8 cellular contexts compared by ENCODE assay signal in genomic region chr1:169711469-169712308, GRCh38. TPM values are rescaled to one million over a fixed set of nuclear protein-coding genes. Genes with fewer than 3 reads are reported as not detected.
DNase-seq lines count a peak whose midpoint lies in the region; ATAC-seq, FAIRE-seq and TF ChIP-seq lines count a peak whose summit lies in the region.

Gene SELL, minus strand, starts transcription at chr1:169711620. Its CDS starts 122 bp downstream, at chr1:169711498.

- TF ChIP-seq EP300 in A549 (IDR thresholded peaks at IDR 0.05), result no peak

- CTCF ChIA-PET in A549 (lab: Yijun Ruan, JAX), result interaction anchor here (0.6 to 2.9 kb wide), 22 partner anchors 9 to 292 kb away, joined by 3 to 26 read pairs (median 4); partner anchors contain the start of gene F5

- H3K4me2 ChIP-seq in A549, result peak within 1 kb of the TSS; percentile 65

- peak; percentile 99 to 100 for ATAC-seq in A549
- ATAC-seq in GM18499 (IDR thresholded peaks at IDR 0.05; ENCODE audit: insufficient read depth, unreplicated experiment), result peak; percentile 59
- ATAC-seq in HG02884 (IDR thresholded peaks at IDR 0.05; ENCODE audit: unreplicated experiment), result peak; percentile 69

- 0 out of 6 replicates have a peak within 1 kb of the TSS, but pooled peaks of 1 of the 2 experiments have one; percentile 11 for H3K27ac ChIP-seq in A549

- TF ChIP-seq POLR2A in A549 (IDR thresholded peaks at IDR 0.05; ENCODE audit: low read length), result no peak

- TF ChIP-seq CTCF in A549 (IDR thresholded peaks at IDR 0.05) (peak; percentile 73), brain (conservative IDR thresholded peaks at IDR 0.05) (peak; percentile 69 to 77)

- peaks cover 9 to 25% (median 15%) of the 10 kb centered on the region in 5 experiments for H3K9me3 Mint-ChIP-seq in brain

- peak; percentile 46 for FAIRE-seq in A549 (lab: Jason Lieb, UNC)

- no peaks in the 10 kb centered on the region for H3K4me1 Mint-ChIP-seq in brain

- TF ChIP-seq RAD21 in A549 (conservative IDR thresholded peaks at IDR 0.05 in 1 of 2, IDR thresholded peaks at IDR 0.05 in 1 of 2), result peak; percentile 74 to 84

- no peak within 1 kb of the TSS for H3K27ac Mint-ChIP-seq in brain

- peaks cover 11% of the 10 kb centered on the region for H3K27me3 Mint-ChIP-seq in brain

- H3K36me3 Mint-ChIP-seq in brain, result no peaks in the 10 kb centered on the region

- 0 out of 3 replicates have a peak, but pooled peaks cover 2% of the 10 kb centered on the region for H3K9me3 ChIP-seq in A549

- DNase-seq in A549 (ENCODE audit: low read depth in 1 of 2, low spot score in 1 of 2) (peak; percentile 48 to 81), NCI-H187 treated with DMSO at 0.1 percent for 48 hours (lab: John Stamatoyannopoulos, UW) (peak; percentile 21), T-helper 9 cell (peak; percentile 67), iPS-NIHi11 (ENCODE audit: low spot score) (peak; percentile 69), smooth muscle cell of the brain vasculature (ENCODE audit: low read depth, low spot score) (peak; percentile 33)

- H3K4me3 ChIP-seq in A549, result peak within 1 kb of the TSS; percentile 13

- WGBS in A549 (ENCODE audit: missing lambda C conversion rate), result 3% methylated on average over 6 of the region's 6 CpGs

- no peaks in the 10 kb centered on the region for H3K4me1 ChIP-seq in A549

- peak within 1 kb of the TSS; percentile 37 to 74 (median 71) for H3K4me3 Mint-ChIP-seq in brain

- POLR2A ChIA-PET in A549 (lab: Yijun Ruan, JAX), result no interaction called here

TF ChIP-seq in A549, 52 proteins besides CTCF, POLR2A, EP300 and RAD21:
- TF ChIP-seq FOSL2 (IDR thresholded peaks at IDR 0.05), result no peak
- TF ChIP-seq FOSL2 (CRISPR knock-in tag; IDR thresholded peaks at IDR 0.05), result no peak
- TF ChIP-seq SMC3 (IDR thresholded peaks at IDR 0.05), result peak; percentile 75
TF ChIP-seq in A549: peak in this region for 1.

RNA-seq across cellular contexts. Expression of gene SELL, which starts in this region (rescaled TPM):
- polyA plus RNA-seq in A549 (2011; rRNA removed), result 0.22 and 0.39 TPM in 2 replicates
- 0.04 and 0.05 TPM in 2 replicates for polyA plus RNA-seq in A549 (2012; cell fraction: cytosol; rRNA removed)
- polyA plus RNA-seq in A549 (2012; cell fraction: nucleus; rRNA removed), result 0.13 TPM in 1 of 2 replicates, not detected in the other
- polyA plus RNA-seq in A549 (2017; fragmentation: RNase III; extraction: RNeasy Plus Mini Kit Qiagen cat#74134 plus additional on column Dnase treatment), result 0.10 to 0.39 TPM (median 0.20 TPM) in 3 replicates
- 0.33 TPM in 1 of 2 replicates, not detected in the other for polyA minus RNA-seq in A549 (2011; rRNA and poly(A)+ RNA removed)
- polyA plus RNA-seq in brain (ENCODE audit: insufficient read depth, low read depth, low replicate concordance), result 4.7 TPM

Comparison
In these comparisons a context has a peak if more than half of its experiments do, and no peak if none do; other contexts are left out.
1. Peak in DNase-seq, ATAC-seq, H3K4me3 ChIP-seq and H3K4me2 ChIP-seq in A549; RNA of the gene not detected or under 1 TPM.